Comparison of ENCODE assay signal across 8 cellular contexts in the genomic region with DNA sequence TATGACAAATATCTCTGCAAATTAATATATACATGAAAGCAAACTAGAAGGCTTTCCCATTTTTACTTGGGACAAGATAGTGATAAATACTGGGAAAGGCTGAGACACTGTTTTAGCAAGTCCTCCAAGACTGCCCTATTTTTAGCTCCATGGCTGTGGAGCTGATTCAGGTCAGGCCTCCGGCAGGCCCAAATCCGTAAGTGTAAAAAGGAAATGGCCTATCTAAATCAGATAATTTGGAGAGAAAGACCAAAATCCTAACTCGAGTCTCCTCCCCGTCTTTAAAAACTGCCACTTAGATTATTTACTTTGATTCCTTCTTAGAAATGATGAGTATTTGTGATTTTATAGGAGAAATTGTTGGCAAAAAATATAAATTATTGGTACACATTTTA. TPM values are rescaled to one million over a fixed set of nuclear protein-coding genes. Genes with fewer than 3 reads are reported as not detected.
DNase-seq lines count a peak whose midpoint lies in the region; ATAC-seq and TF ChIP-seq lines count a peak whose summit lies in the region.

No MANE protein-coding gene starts in this region.

- WGBS in upper lobe of left lung, 2 donors = 0 to 1% methylated on average over 4 of the region's 4 CpGs

- no peaks in the 10 kb centered on the region for H3K27me3 ChIP-seq in ascending aorta
- no peaks in the 10 kb centered on the region for H3K27me3 ChIP-seq in left lung
- no peaks in the 10 kb centered on the region for H3K27me3 ChIP-seq in upper lobe of left lung

- no peak for TF ChIP-seq EP300 in upper lobe of left lung (IDR thresholded peaks at IDR 0.05)

- TF ChIP-seq CTCF in ascending aorta (IDR thresholded peaks at IDR 0.05) = no peak
- TF ChIP-seq CTCF in left lung (IDR thresholded peaks at IDR 0.05) = no peak
- TF ChIP-seq CTCF in upper lobe of left lung (IDR thresholded peaks at IDR 0.05) = no peak

- H3K4me1 ChIP-seq in ascending aorta (peaks cover 0 to 15% of the 10 kb centered on the region in 2 donors), left lung (peaks cover 6 to 55% of the 10 kb centered on the region in 2 donors), upper lobe of left lung (peaks cover 18 to 42% (median 32%) of the 10 kb centered on the region in 4 donors)

- H3K27ac Mint-ChIP-seq in activated T-cell treated with anti-CD3 and anti-CD28 coated beads, Interleukin-2, amount 50 U/mL, for 72 hours = peak overlapping the region; percentile 94

- no peaks in the 10 kb centered on the region for H3K36me3 ChIP-seq in ascending aorta
- peaks cover 0 to 15% of the 10 kb centered on the region in 2 donors for H3K36me3 ChIP-seq in left lung
- no peaks in the 10 kb centered on the region for H3K36me3 ChIP-seq in upper lobe of left lung

- H3K36me3 Mint-ChIP-seq in activated T-cell treated with anti-CD3 and anti-CD28 coated beads, Interleukin-2, amount 50 U/mL, for 72 hours (ENCODE audit: insufficient read depth in 2 of 2) = peaks cover 20 to 24% of the 10 kb centered on the region in 2 donors

- H3K27me3 Mint-ChIP-seq in activated T-cell treated with anti-CD3 and anti-CD28 coated beads, Interleukin-2, amount 50 U/mL, for 72 hours (ENCODE audit: low read depth) = no peaks in the 10 kb centered on the region

- no peak for DNase-seq in activated T-cell treated with anti-CD3 and anti-CD28 coated beads, Interleukin-2, amount 50 U/mL, for 72 hours
- DNase-seq in activated T-cell treated with anti-CD3 and anti-CD28 coated beads, Interleukin-2, amount 50 U/mL, for 1 hour = no peak
- DNase-seq in ascending aorta (ENCODE audit: low spot score in 2 of 2) (no peak), left lung (no peak), upper lobe of left lung (no peak), NCI-H1930 (lab: John Stamatoyannopoulos, UW) (no peak)

- no peak for ATAC-seq in activated T-cell treated with anti-CD3 and anti-CD28 coated beads, Interleukin-2, amount 50 U/mL, for 72 hours (replicated peaks in 1 of 2)
- ATAC-seq in left lung (no peak), upper lobe of left lung (ENCODE audit: low FRiP score in 2 of 2) (no peak), HG02852 (IDR thresholded peaks at IDR 0.05; ENCODE audit: unreplicated experiment) (no peak), HG03565 (IDR thresholded peaks at IDR 0.05; ENCODE audit: unreplicated experiment) (no peak)

- H3K4me1 Mint-ChIP-seq in activated T-cell treated with anti-CD3 and anti-CD28 coated beads, Interleukin-2, amount 50 U/mL, for 72 hours (ENCODE audit: low read depth) = peaks cover 54% of the 10 kb centered on the region

- peak overlapping the region; percentile 96 to 99 for H3K4me3 Mint-ChIP-seq in activated T-cell treated with anti-CD3 and anti-CD28 coated beads, Interleukin-2, amount 50 U/mL, for 72 hours

- intact Hi-C loops in ascending aorta (cut with DNase I) (no loop called here), left lung (cut with DNase I) (no loop called here)

- no peak for TF ChIP-seq POLR2A in upper lobe of left lung (IDR thresholded peaks at IDR 0.05)

- H3K4me3 ChIP-seq in ascending aorta (peak overlapping the region; percentile 91 to 93), left lung (peak overlapping the region; percentile 61 to 80), upper lobe of left lung (peak overlapping the region in 3 of 4 donors; percentile 77 to 88 (median 85))

- H3K27ac ChIP-seq in ascending aorta = peak overlapping the region; percentile 94 to 99
- peak overlapping the region; percentile 98 to 99 for H3K27ac ChIP-seq in left lung
- peak overlapping the region; percentile 95 to 99 (median 97) for H3K27ac ChIP-seq in upper lobe of left lung

- H3K9me3 ChIP-seq in ascending aorta (no peaks in the 10 kb centered on the region), left lung (no peaks in the 10 kb centered on the region), upper lobe of left lung (no peaks in the 10 kb centered on the region)

- no peaks in the 10 kb centered on the region for H3K9me3 Mint-ChIP-seq in activated T-cell treated with anti-CD3 and anti-CD28 coated beads, Interleukin-2, amount 50 U/mL, for 72 hours

RNA-seq across cellular contexts. Expression of a gene that starts 2.9 kb away (rescaled TPM):
- total RNA-seq in activated T-cell treated with anti-CD3 and anti-CD28 coated beads, Interleukin-2, amount 50 U/mL, for 72 hours = 10 to 100 TPM; 50.0 to 67.3 TPM
- total RNA-seq in ascending aorta = 81.4 TPM
- 10 to 100 TPM; 33.9 to 42.7 TPM for total RNA-seq in left lung
- total RNA-seq in upper lobe of left lung = 10 to 100 TPM; 36.9 to 76.5 (median 40.3) TPM
